In the genomic region with DNA sequence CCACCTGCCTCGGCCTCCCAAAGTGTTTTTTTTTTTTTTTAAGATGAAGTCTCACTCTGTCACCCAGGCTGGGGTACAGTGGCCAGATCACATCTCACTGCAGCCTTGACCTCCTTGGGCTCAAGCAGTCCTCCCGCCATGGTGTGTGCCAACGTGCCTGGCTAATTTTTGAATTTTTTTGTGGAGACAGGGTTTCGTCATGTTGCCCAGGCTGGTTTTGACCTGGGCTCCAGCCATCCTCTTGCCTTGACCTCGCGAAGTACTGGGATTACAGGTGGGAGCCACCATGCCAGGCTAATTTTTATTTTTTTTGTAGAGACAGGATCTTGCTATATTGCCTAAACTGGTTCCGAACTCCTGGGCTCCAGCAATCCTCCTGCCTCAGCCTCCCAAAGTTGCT, we compare ENCODE assay signal across 23 cellular contexts. TPM values are rescaled to one million over a fixed set of nuclear protein-coding genes. Genes with fewer than 3 reads are reported as not detected.
DNase-seq lines count a peak whose midpoint lies in the region; ATAC-seq lines count a peak whose summit lies in the region.
"Had no signal": no experiment of that assay in that cellular context is flagged by ENCODE, and none has a peak within 500 bp of the region (broad histone marks: within the 10 kb centered on the region; RNA-seq: fewer than 3 reads in every experiment).

No MANE protein-coding gene starts in this region.

- no peaks in the 10 kb centered on the region for H3K4me1 Mint-ChIP-seq in T-helper 17 cell
- no peaks in the 10 kb centered on the region for H3K4me1 Mint-ChIP-seq in stimulated activated naive B cell treated with anti-CD40 and anti-IgM and Interleukin-4, amounts not matched to agents 10 μg/mL and 1 μg/mL and 100 μg/mL, for 72 hours
- no peaks in the 10 kb centered on the region for H3K4me1 Mint-ChIP-seq in CD4-positive, alpha-beta memory T cell
- H3K4me1 Mint-ChIP-seq: CD4-positive, CD25-positive, alpha-beta regulatory T cell had no signal

- ATAC-seq in T-helper 17 cell (no peak), left lobe of liver (peak; percentile 75)
- no peak for ATAC-seq in stimulated activated naive B cell treated with anti-CD40 and anti-IgM and Interleukin-4, amounts not matched to agents 10 μg/mL and 1 μg/mL and 100 μg/mL, for 72 hours (replicated peaks)
- ATAC-seq: CD8-positive, alpha-beta T cell; GM12878 had no signal

- no peak overlapping the region for H3K4me3 Mint-ChIP-seq in T-helper 17 cell
- no peak overlapping the region for H3K4me3 Mint-ChIP-seq in stimulated activated naive B cell treated with anti-CD40 and anti-IgM and Interleukin-4, amounts not matched to agents 10 μg/mL and 1 μg/mL and 100 μg/mL, for 72 hours
- H3K4me3 Mint-ChIP-seq in CD4-positive, alpha-beta memory T cell = no peak overlapping the region
- H3K4me3 Mint-ChIP-seq: CD4-positive, CD25-positive, alpha-beta regulatory T cell; CD8-positive, alpha-beta T cell had no signal

- CTCF ChIA-PET in CD4-positive, alpha-beta memory T cell (lab: Charles Lee; ENCODE audit: partially characterized antibody) = no interaction called here

- H3K4me1 ChIP-seq in CD4-positive, alpha-beta memory T cell (ENCODE audit: insufficient read depth, low read length) = no peaks in the 10 kb centered on the region
- H3K4me1 ChIP-seq: BE2C, BLaER1 had no signal

- peaks cover 4% of the 10 kb centered on the region for H3K36me3 Mint-ChIP-seq in T-helper 17 cell (ENCODE audit: low read depth)
- no peaks in the 10 kb centered on the region for H3K36me3 Mint-ChIP-seq in stimulated activated naive B cell treated with anti-CD40 and anti-IgM and Interleukin-4, amounts not matched to agents 10 μg/mL and 1 μg/mL and 100 μg/mL, for 72 hours
- no peaks in the 10 kb centered on the region for H3K36me3 Mint-ChIP-seq in CD4-positive, alpha-beta memory T cell
- H3K36me3 Mint-ChIP-seq: CD14-positive monocyte; CD4-positive, CD25-positive, alpha-beta regulatory T cell; CD8-positive, alpha-beta T cell had no signal

- peak overlapping the region; percentile 4 for H3K27ac Mint-ChIP-seq in T-helper 17 cell
- peak overlapping the region; percentile 32 for H3K27ac Mint-ChIP-seq in stimulated activated naive B cell treated with anti-CD40 and anti-IgM and Interleukin-4, amounts not matched to agents 10 μg/mL and 1 μg/mL and 100 μg/mL, for 72 hours
- no peak overlapping the region for H3K27ac Mint-ChIP-seq in CD4-positive, alpha-beta memory T cell
- H3K27ac Mint-ChIP-seq: CD4-positive, CD25-positive, alpha-beta regulatory T cell; CD8-positive, alpha-beta T cell had no signal

- H3K9me3 Mint-ChIP-seq in stimulated activated naive B cell treated with anti-CD40 and anti-IgM and Interleukin-4, amounts not matched to agents 10 μg/mL and 1 μg/mL and 100 μg/mL, for 72 hours = no peaks in the 10 kb centered on the region
- H3K9me3 Mint-ChIP-seq in CD4-positive, alpha-beta memory T cell = no peaks in the 10 kb centered on the region
- H3K9me3 Mint-ChIP-seq: CD4-positive, CD25-positive, alpha-beta regulatory T cell; CD8-positive, alpha-beta T cell had no signal

- H3K27me3 ChIP-seq in CD4-positive, alpha-beta memory T cell (ENCODE audit: insufficient read depth, low read length) = no peaks in the 10 kb centered on the region
- H3K27me3 ChIP-seq: BLaER1 had no signal

- intact Hi-C loops in CD4-positive, alpha-beta memory T cell (cut with micrococcal nuclease) = no loop called here

- H3K4me3 ChIP-seq in CD4-positive, alpha-beta memory T cell (ENCODE audit: low read length in 2 of 2) = no peak overlapping the region
- H3K4me3 ChIP-seq: BLaER1, GM12878 had no signal

- H3K9me3 ChIP-seq in T-helper 17 cell (ENCODE audit: control insufficient read depth, low read length, poor library complexity, severe bottlenecking) = no peaks in the 10 kb centered on the region
- H3K9me3 ChIP-seq in CD4-positive, alpha-beta memory T cell (ENCODE audit: control insufficient read depth in 1 of 2, low read length in 2 of 2) = no peaks in the 10 kb centered on the region
- H3K9me3 ChIP-seq: BE2C, BLaER1 had no signal

- H3K27me3 Mint-ChIP-seq in T-helper 17 cell = peaks cover 63% of the 10 kb centered on the region
- peaks cover 41 to 59% of the 10 kb centered on the region in 2 donors for H3K27me3 Mint-ChIP-seq in stimulated activated naive B cell treated with anti-CD40 and anti-IgM and Interleukin-4, amounts not matched to agents 10 μg/mL and 1 μg/mL and 100 μg/mL, for 72 hours
- peaks cover 39 to 40% of the 10 kb centered on the region in 2 donors for H3K27me3 Mint-ChIP-seq in CD4-positive, alpha-beta memory T cell

- DNase-seq in T-helper 17 cell (no peak), left lobe of liver (ENCODE audit: low spot score) (peak; percentile 67), MV-4-11 (lab: John Stamatoyannopoulos, UW) (no peak)
- DNase-seq in stimulated activated naive B cell treated with anti-CD40 and anti-IgM and Interleukin-4, amounts not matched to agents 10 μg/mL and 1 μg/mL and 100 μg/mL, for 72 hours = no peak
- no peak for DNase-seq in CD4-positive, alpha-beta memory T cell
- DNase-seq: 8988T; ACHN; BE2C; C1 segment of cervical spinal cord; CD4-positive, CD25-positive, alpha-beta regulatory T cell; CD8-positive, alpha-beta T cell; DMS 273 treated with DMSO at 0.1 percent for 48 hours; DMS153; DMS53; DMS79; DND-41; EL; GDM1 had no signal

- no peaks in the 10 kb centered on the region for H3K36me3 ChIP-seq in CD4-positive, alpha-beta memory T cell (ENCODE audit: insufficient read depth, low read length)
- H3K36me3 ChIP-seq: BE2C, BLaER1 had no signal

- no peak overlapping the region for H3K27ac ChIP-seq in CD4-positive, alpha-beta memory T cell (ENCODE audit: low read depth, low read length)
- H3K27ac ChIP-seq: BLaER1 had no signal

- POLR2A ChIA-PET in CD4-positive, alpha-beta memory T cell (lab: Charles Lee; ENCODE audit: partially characterized antibody) = no interaction called here

RNA-seq across cellular contexts. Expression of gene MLXIPL, which starts 9.0 kb away (rescaled TPM):
- total RNA-seq in T-helper 17 cell (not detected), left lobe of liver (457 TPM)
- total RNA-seq in CD4-positive, alpha-beta memory T cell = not detected
- not detected for polyA plus RNA-seq in CD4-positive, alpha-beta memory T cell
- total RNA-seq: CD4-positive, CD25-positive, alpha-beta regulatory T cell; CD8-positive, alpha-beta T cell; G401 had no signal
- polyA plus RNA-seq: AG04450; CD4-positive, CD25-positive, alpha-beta regulatory T cell; GM12878 had no signal

RNA-seq across cellular contexts. Expression of gene VPS37D, which starts 34.3 kb away (rescaled TPM):
- under 1 TPM in 1 of 2 donors, not detected in 1; 0.76 TPM for total RNA-seq in T-helper 17 cell
- 2.6 TPM for total RNA-seq in left lobe of liver
- total RNA-seq in CD4-positive, alpha-beta memory T cell = not detected
- not detected for polyA plus RNA-seq in CD4-positive, alpha-beta memory T cell
- polyA plus RNA-seq: CD14-positive monocyte had no signal

RNA-seq across cellular contexts. Expression of gene DNAJC30, which starts 49.9 kb away (rescaled TPM):
- 10 to 100 TPM; 10.6 to 11.5 TPM for total RNA-seq in T-helper 17 cell
- total RNA-seq in left lobe of liver = 10.0 TPM
- total RNA-seq in CD4-positive, alpha-beta memory T cell = 10 to 100 TPM; 16.3 to 16.5 TPM
- polyA plus RNA-seq in CD4-positive, alpha-beta memory T cell = 1 to 10 TPM; 8.3 to 9.4 TPM

RNA-seq across cellular contexts. Expression of gene BUD23, which starts 50.1 kb away (rescaled TPM):
- 10 to 100 TPM; 96.0 to 98.0 TPM for total RNA-seq in T-helper 17 cell
- 28.2 TPM for total RNA-seq in left lobe of liver
- total RNA-seq in CD4-positive, alpha-beta memory T cell = 10 to 100 TPM; 54.3 to 60.6 TPM
- 100 to 1,000 TPM; 114 to 187 TPM for polyA plus RNA-seq in CD4-positive, alpha-beta memory T cell

RNA-seq across cellular contexts. Expression of gene TBL2, which starts 54.9 kb away (rescaled TPM):
- 10 to 100 TPM; 15.3 to 22.9 TPM for total RNA-seq in T-helper 17 cell
- total RNA-seq in left lobe of liver = 16.1 TPM
- 10 to 100 TPM; 45.4 to 47.5 TPM for total RNA-seq in CD4-positive, alpha-beta memory T cell
- 10 to 100 TPM; 15.6 to 20.5 TPM for polyA plus RNA-seq in CD4-positive, alpha-beta memory T cell

Comparison
In these comparisons a context has a peak if more than half of its experiments do, and no peak if none do; other contexts are left out.
1. H3K27ac Mint-ChIP-seq: peak in T-helper 17 cell (single experiment) and stimulated activated naive B cell treated with anti-CD40 and anti-IgM and Interleukin-4, amounts not matched to agents 10 μg/mL and 1 μg/mL and 100 μg/mL, for 72 hours (single experiment); none in CD4-positive, alpha-beta memory T cell (0 of 7).
2. RNA of gene MLXIPL, which starts 9.0 kb away (total RNA-seq): 457 TPM in left lobe of liver (single experiment); not detected in T-helper 17 cell and not detected in CD4-positive, alpha-beta memory T cell; every median in the first group is over 100 times any median in the second.